ENCODE assay signal across 8 cellular contexts in the genomic region with DNA sequence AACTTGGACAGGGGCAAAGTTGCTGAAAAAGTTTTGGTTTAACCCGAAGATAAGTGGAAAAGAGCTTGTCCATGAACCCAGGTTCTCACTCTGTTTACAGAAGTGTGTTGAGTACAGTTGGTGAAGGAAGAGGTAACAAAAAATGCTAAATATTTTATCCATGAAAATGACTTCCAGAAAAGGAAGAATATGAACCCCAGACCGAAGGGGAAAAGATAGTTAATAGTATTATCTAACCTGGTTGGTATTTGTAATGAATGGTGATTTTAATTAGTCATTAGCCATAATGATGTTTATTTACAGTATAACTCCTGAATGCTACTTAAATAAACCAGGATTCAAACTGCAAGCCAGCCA. TPM values are rescaled to one million over a fixed set of nuclear protein-coding genes. Genes with fewer than 3 reads are reported as not detected.
DNase-seq lines count a peak whose midpoint lies in the region; ATAC-seq and TF ChIP-seq lines count a peak whose summit lies in the region.

No MANE protein-coding gene starts in this region.

- H3K4me3 Mint-ChIP-seq in stimulated activated naive CD8-positive, alpha-beta T cell treated with anti-CD3 and anti-CD28 coated beads, Interleukin-15, Interleukin-2, amounts not matched to agents 100 ng/mL and 50 ng/mL, for 24 hours = peak overlapping the region; percentile 95
- peak overlapping the region; percentile 69 for H3K4me3 Mint-ChIP-seq in MCF 10A (ENCODE audit: unreplicated experiment)

- no peak overlapping the region for H2BK5ac ChIP-seq in mesenchymal stem cell (ENCODE audit: low read depth, low read length, poor library complexity, severe bottlenecking)

- WGBS in mesenchymal stem cell = 65% methylated on average over 2 of the region's 2 CpGs
- WGBS in aorta, 2 donors = 12 to 13% methylated on average over 2 of the region's 2 CpGs

- no peak overlapping the region for H3K4ac ChIP-seq in mesenchymal stem cell (ENCODE audit: low read depth in 1 of 2, low read length in 2 of 2)

- peaks cover 34% of the 10 kb centered on the region for H3K36me3 Mint-ChIP-seq in stimulated activated naive CD8-positive, alpha-beta T cell treated with anti-CD3 and anti-CD28 coated beads, Interleukin-15, Interleukin-2, amounts not matched to agents 100 ng/mL and 50 ng/mL, for 24 hours (ENCODE audit: low read depth)
- H3K36me3 Mint-ChIP-seq in MCF 10A (ENCODE audit: insufficient read depth, unreplicated experiment) = peaks cover 91% of the 10 kb centered on the region

- H3K9me3 ChIP-seq in mesenchymal stem cell (ENCODE audit: control insufficient read depth, low read length) = no peaks in the 10 kb centered on the region
- H3K9me3 ChIP-seq in aorta (ENCODE audit: control insufficient read depth, low read length) = no peaks in the 10 kb centered on the region

- no peaks in the 10 kb centered on the region for H3K27me3 ChIP-seq in mesenchymal stem cell (ENCODE audit: control insufficient read depth in 1 of 2, insufficient read depth in 1 of 2, low read length in 2 of 2)
- no peaks in the 10 kb centered on the region for H3K27me3 ChIP-seq in aorta (ENCODE audit: control insufficient read depth in 1 of 2, insufficient read depth in 2 of 2, low read length in 1 of 2)

- H3K14ac ChIP-seq in mesenchymal stem cell (ENCODE audit: low read length in 2 of 2) = no peak overlapping the region

- CTCF ChIA-PET in MCF 10A (lab: Yijun Ruan, JAX) = interaction anchor here (0.6 kb wide), 2 partner anchors 93 to 899 kb away, joined by 3 to 4 read pairs; no protein-coding TSS in a partner anchor

- peak overlapping the region; percentile 61 for H2BK120ac ChIP-seq in mesenchymal stem cell (ENCODE audit: low read depth, low read length)

- peaks cover 24% of the 10 kb centered on the region for H3K79me1 ChIP-seq in mesenchymal stem cell (replicated peaks; ENCODE audit: low read length, poor library complexity, severe bottlenecking)

- H3K4me2 ChIP-seq in mesenchymal stem cell (ENCODE audit: low read length, poor library complexity, severe bottlenecking) = peak overlapping the region; percentile 52

- H4K91ac ChIP-seq in mesenchymal stem cell (ENCODE audit: low read length) = no peak overlapping the region

- no peak for DNase-seq in stimulated activated naive CD8-positive, alpha-beta T cell treated with anti-CD3 and anti-CD28 coated beads, Interleukin-15, Interleukin-2, amounts not matched to agents 100 U/mL and 50 U/mL, for 24 hours
- DNase-seq in MCF 10A (ENCODE audit: unreplicated experiment) = no peak
- no peak for DNase-seq in mesenchymal stem cell
- no peak for DNase-seq in aorta
- no peak for DNase-seq in superior temporal gyrus (ENCODE audit: extremely low spot score)

- no peaks in the 10 kb centered on the region for H3K9me3 Mint-ChIP-seq in stimulated activated naive CD8-positive, alpha-beta T cell treated with anti-CD3 and anti-CD28 coated beads, Interleukin-15, Interleukin-2, amounts not matched to agents 100 ng/mL and 50 ng/mL, for 24 hours
- no peaks in the 10 kb centered on the region for H3K9me3 Mint-ChIP-seq in MCF 10A (ENCODE audit: unreplicated experiment)

- no peak overlapping the region for H2AFZ ChIP-seq in mesenchymal stem cell (ENCODE audit: low read depth, low read length)

- H2AK5ac ChIP-seq in mesenchymal stem cell (ENCODE audit: low read length, severe bottlenecking) = peak overlapping the region; percentile 77

- peak overlapping the region in 1 of 2 experiments; percentile 30 for H3K18ac ChIP-seq in mesenchymal stem cell (ENCODE audit: low read depth in 1 of 2, low read length in 2 of 2)

- peaks cover 27 to 60% of the 10 kb centered on the region in 2 experiments for H3K36me3 ChIP-seq in mesenchymal stem cell (ENCODE audit: control insufficient read depth in 1 of 2, insufficient read depth in 2 of 2, low read depth in 1 of 2, low read length in 2 of 2)
- peaks cover 4% of the 10 kb centered on the region in 2 donors for H3K36me3 ChIP-seq in aorta (ENCODE audit: control insufficient read depth in 1 of 2, insufficient read depth in 2 of 2, low read length in 1 of 2)

- no peaks in the 10 kb centered on the region for H3K27me3 Mint-ChIP-seq in stimulated activated naive CD8-positive, alpha-beta T cell treated with anti-CD3 and anti-CD28 coated beads, Interleukin-15, Interleukin-2, amounts not matched to agents 100 ng/mL and 50 ng/mL, for 24 hours
- no peaks in the 10 kb centered on the region for H3K27me3 Mint-ChIP-seq in MCF 10A (ENCODE audit: insufficient read depth, unreplicated experiment)

- H3K23ac ChIP-seq in mesenchymal stem cell (ENCODE audit: low read length in 2 of 2) = no peak overlapping the region

- intact Hi-C loops in MCF 10A (cut with micrococcal nuclease) (loop anchor here (5.0 kb wide), 1 partner anchor 189 kb away; the partner anchor contains the start of gene VAT1), aorta (cut with DNase I) (loop anchor here in 1 of 2 donors (5.0 kb wide), 2 partner anchors 34 to 189 kb away; partner anchors contain the start of gene VAT1)

- BruUV-seq in MCF 10A (replicated peaks; lab: Mats Ljungman, UMichigan) = TSS peak; percentile 65

- no peak for ATAC-seq in stimulated activated naive CD8-positive, alpha-beta T cell treated with anti-CD3 and anti-CD28 coated beads, Interleukin-15, Interleukin-2, amounts not matched to agents 100 U/mL and 50 U/mL, for 24 hours
- ATAC-seq in aorta (ENCODE audit: low FRiP score) (no peak), HG02870 (IDR thresholded peaks at IDR 0.05; ENCODE audit: unreplicated experiment) (no peak), GM21381 (IDR thresholded peaks at IDR 0.05; ENCODE audit: unreplicated experiment) (no peak)

- no peak for TF ChIP-seq CTCF in MCF 10A (IDR thresholded peaks at IDR 0.05; ENCODE audit: unreplicated experiment)

- H3K9ac ChIP-seq in mesenchymal stem cell (ENCODE audit: low read length) = peak overlapping the region; percentile 94

- POLR2A ChIA-PET in MCF 10A (lab: Yijun Ruan, JAX) = interaction anchor here (0.8 to 1.8 kb wide), 7 partner anchors 11 to 105 kb away, joined by 3 to 10 read pairs (median 4); no protein-coding TSS in a partner anchor

- no peak overlapping the region for H2BK15ac ChIP-seq in mesenchymal stem cell (ENCODE audit: low read depth, poor library complexity, severe bottlenecking)

- peaks cover 3% of the 10 kb centered on the region for H3K4me1 ChIP-seq in mesenchymal stem cell (ENCODE audit: control insufficient read depth, insufficient read depth, low read depth, low read length)
- no peaks in the 10 kb centered on the region for H3K4me1 ChIP-seq in aorta (ENCODE audit: control insufficient read depth in 1 of 2, insufficient read depth in 2 of 2, low read length in 2 of 2)

- peaks cover 35% of the 10 kb centered on the region for H3K4me1 Mint-ChIP-seq in stimulated activated naive CD8-positive, alpha-beta T cell treated with anti-CD3 and anti-CD28 coated beads, Interleukin-15, Interleukin-2, amounts not matched to agents 100 ng/mL and 50 ng/mL, for 24 hours (ENCODE audit: low read depth)
- peaks cover 8% of the 10 kb centered on the region for H3K4me1 Mint-ChIP-seq in MCF 10A (ENCODE audit: insufficient read depth, unreplicated experiment)

- H3K27ac ChIP-seq in mesenchymal stem cell (ENCODE audit: low read length, poor library complexity, severe bottlenecking) = peak overlapping the region; percentile 88
- peak overlapping the region; percentile 60 to 70 for H3K27ac ChIP-seq in aorta (ENCODE audit: low read depth in 1 of 2, low read length in 2 of 2)

- H4K8ac ChIP-seq in mesenchymal stem cell (ENCODE audit: low read length) = peak overlapping the region; percentile 80

- H3K4me3 ChIP-seq in mesenchymal stem cell (ENCODE audit: insufficient read depth in 1 of 2, low read depth in 1 of 2, low read length in 2 of 2) (peak overlapping the region in 1 of 2 experiments; percentile 73), aorta (ENCODE audit: low read length in 2 of 2) (peak overlapping the region; percentile 2 to 87)

- H3K27ac Mint-ChIP-seq in stimulated activated naive CD8-positive, alpha-beta T cell treated with anti-CD3 and anti-CD28 coated beads, Interleukin-15, Interleukin-2, amounts not matched to agents 100 ng/mL and 50 ng/mL, for 24 hours = peak overlapping the region; percentile 98
- peak overlapping the region; percentile 71 for H3K27ac Mint-ChIP-seq in MCF 10A (ENCODE audit: low read depth, unreplicated experiment)

- H2BK12ac ChIP-seq in mesenchymal stem cell (ENCODE audit: low read length in 2 of 2) = no peak overlapping the region

RNA-seq across cellular contexts. Expression of gene TMEM106A, which starts 0.6 kb away (rescaled TPM):
- total RNA-seq in MCF 10A (2022) (2.1 and 2.2 TPM in 2 replicates), aorta (10 to 100 TPM; 20.2 to 37.2 TPM)
- 6.8 TPM for polyA plus RNA-seq in mesenchymal stem cell (2013, experiment 1 of 2)
- polyA plus RNA-seq in mesenchymal stem cell (2013, experiment 2 of 2) = 6.6 TPM
- polyA plus RNA-seq in aorta = 1 to 10 TPM; 2.5 to 5.0 TPM

RNA-seq across cellular contexts. Expression of gene CCDC200, which starts 17.3 kb away (rescaled TPM):
- total RNA-seq in MCF 10A (2022) = not detected in 2 replicates
- 0.17 TPM for polyA plus RNA-seq in mesenchymal stem cell (2013, experiment 1 of 2)
- not detected for polyA plus RNA-seq in mesenchymal stem cell (2013, experiment 2 of 2)
- not detected for total RNA-seq in aorta
- polyA plus RNA-seq in aorta = not detected

RNA-seq across cellular contexts. Expression of gene RNU2-1, which starts 22.7 kb away (rescaled TPM):
- total RNA-seq in MCF 10A (2022) (4,245 and 4,277 TPM in 2 replicates), aorta (1,000 to 10,000 TPM; 2,414 to 5,422 TPM)
- not detected for polyA plus RNA-seq in mesenchymal stem cell (2013, experiment 1 of 2)
- not detected for polyA plus RNA-seq in mesenchymal stem cell (2013, experiment 2 of 2)
- not detected for polyA plus RNA-seq in aorta

RNA-seq across cellular contexts. Expression of gene NBR1, which starts 40.1 kb away (rescaled TPM):
- total RNA-seq in MCF 10A (2022) (105 and 106 TPM in 2 replicates), aorta (10 to 100 TPM; 93.7 to 99.1 TPM)
- 33.5 TPM for polyA plus RNA-seq in mesenchymal stem cell (2013, experiment 1 of 2)
- 33.0 TPM for polyA plus RNA-seq in mesenchymal stem cell (2013, experiment 2 of 2)
- 10 to 100 TPM; 52.3 to 55.4 TPM for polyA plus RNA-seq in aorta
